Comparison of ENCODE assay signal across 21 cellular contexts in genomic region chr16:70769131-70769530, GRCh38.
"Had no signal": no experiment of that assay in that cellular context is flagged by ENCODE, and none has a peak within 500 bp of the region (broad histone marks: within the 10 kb centered on the region; RNA-seq: fewer than 3 reads in every experiment).

No MANE protein-coding gene starts in this region.

- H3K27ac ChIP-seq: foreskin keratinocyte, left ventricle myocardium inferior, lower lobe of right lung, neural progenitor cell, pancreas, tibial nerve had no signal

- H2AFZ ChIP-seq: neural progenitor cell had no signal

- H3K4me1 ChIP-seq: neural progenitor cell, pancreas had no signal

- H3K36me3 ChIP-seq: neural progenitor cell had no signal

- FAIRE-seq: keratinocyte, pancreas had no signal

- H3K27ac Mint-ChIP-seq: immature natural killer cell; memory B cell; natural killer cell treated with Interleukin-12 subunit alpha and Interleukin-12 subunit beta and Interleukin-15 and Interleukin-18, amount 100 ng/mL, for 72 hours; progenitor cell of endocrine pancreas; stimulated activated memory B cell treated with anti-CD40 and anti-IgM and Interleukin-4, amounts not matched to agents 10 μg/mL and 1 μg/mL and 100 μg/mL, for 72 hours; stimulated activated naive CD8-positive, alpha-beta T cell treated with anti-CD3 and anti-CD28 coated beads, Interleukin-15, Interleukin-2, amounts not matched to agents 100 ng/mL and 50 ng/mL, for 24 hours had no signal

- H3K9me3 ChIP-seq: esophagus squamous epithelium, left ventricle myocardium inferior, lower lobe of right lung, pancreas, tibial nerve had no signal

- H3K4me2 ChIP-seq: neural progenitor cell, smooth muscle cell had no signal

- H3K9me3 Mint-ChIP-seq: effector memory CD8-positive, alpha-beta T cell; immature natural killer cell; memory B cell; natural killer cell treated with Interleukin-12 subunit alpha and Interleukin-12 subunit beta and Interleukin-15 and Interleukin-18, amount 100 ng/mL, for 72 hours; neural progenitor cell; stimulated activated memory B cell treated with anti-CD40 and anti-IgM and Interleukin-4, amounts not matched to agents 10 μg/mL and 1 μg/mL and 100 μg/mL, for 72 hours; stimulated activated naive CD8-positive, alpha-beta T cell treated with anti-CD3 and anti-CD28 coated beads, Interleukin-15, Interleukin-2, amounts not matched to agents 100 ng/mL and 50 ng/mL, for 24 hours had no signal

- H3K4me3 Mint-ChIP-seq: effector memory CD8-positive, alpha-beta T cell; immature natural killer cell; memory B cell; natural killer cell treated with Interleukin-12 subunit alpha and Interleukin-12 subunit beta and Interleukin-15 and Interleukin-18, amount 100 ng/mL, for 72 hours; stimulated activated memory B cell treated with anti-CD40 and anti-IgM and Interleukin-4, amounts not matched to agents 10 μg/mL and 1 μg/mL and 100 μg/mL, for 72 hours; stimulated activated naive CD8-positive, alpha-beta T cell treated with anti-CD3 and anti-CD28 coated beads, Interleukin-15, Interleukin-2, amounts not matched to agents 100 ng/mL and 50 ng/mL, for 24 hours had no signal

- H3K27me3 Mint-ChIP-seq: effector memory CD8-positive, alpha-beta T cell; memory B cell; natural killer cell treated with Interleukin-12 subunit alpha and Interleukin-12 subunit beta and Interleukin-15 and Interleukin-18, amount 100 ng/mL, for 72 hours; progenitor cell of endocrine pancreas; stimulated activated memory B cell treated with anti-CD40 and anti-IgM and Interleukin-4, amounts not matched to agents 10 μg/mL and 1 μg/mL and 100 μg/mL, for 72 hours; stimulated activated naive CD8-positive, alpha-beta T cell treated with anti-CD3 and anti-CD28 coated beads, Interleukin-15, Interleukin-2, amounts not matched to agents 100 ng/mL and 50 ng/mL, for 24 hours had no signal

- H3K9ac ChIP-seq: neural progenitor cell had no signal

- H3K4me1 Mint-ChIP-seq: immature natural killer cell; memory B cell; stimulated activated memory B cell treated with anti-CD40 and anti-IgM and Interleukin-4, amounts not matched to agents 10 μg/mL and 1 μg/mL and 100 μg/mL, for 72 hours had no signal

- H3K4me3 ChIP-seq: esophagus squamous epithelium, left ventricle myocardium inferior, lower lobe of right lung, neural progenitor cell, pancreas, smooth muscle cell, tibial nerve had no signal

- H3K27me3 ChIP-seq: esophagus squamous epithelium, foreskin keratinocyte, neural progenitor cell, pancreas, tibial nerve had no signal

- H3K36me3 Mint-ChIP-seq: natural killer cell treated with Interleukin-12 subunit alpha and Interleukin-12 subunit beta and Interleukin-15 and Interleukin-18, amount 100 ng/mL, for 72 hours had no signal

- DNase-seq: effector memory CD8-positive, alpha-beta T cell; esophagus squamous epithelium; foreskin keratinocyte; immature natural killer cell; left cardiac atrium; left ventricle myocardium inferior; lower lobe of right lung; midbrain; occipital lobe; stimulated activated CD4-positive, alpha-beta T cell treated with anti-CD3 and anti-CD28 coated beads, Interleukin-4, amount 100 ng/mL, for 1 hour; stimulated activated CD8-positive, alpha-beta memory T cell treated with anti-CD3 and anti-CD28 coated beads, Interleukin-4, amount 100 ng/mL, for 48 hours had no signal
